7 cellular contexts compared by ENCODE assay signal in genomic region chr18:47050468-47050867, GRCh38. TPM values are rescaled to one million over a fixed set of nuclear protein-coding genes. Genes with fewer than 3 reads are reported as not detected.
DNase-seq lines count a peak whose midpoint lies in the region; ATAC-seq and TF ChIP-seq lines count a peak whose summit lies in the region.

No MANE protein-coding gene starts in this region.

- H3K27ac ChIP-seq in DND-41 (ENCODE audit: low read length) (no peak overlapping the region), H9 (ENCODE audit: insufficient read length, low read depth, low read length) (no peak overlapping the region), parathyroid adenoma (no peak overlapping the region)

- no peak overlapping the region for H3K9ac ChIP-seq in DND-41 (ENCODE audit: low read depth, low read length)
- H3K9ac ChIP-seq in H9 (ENCODE audit: extremely low read depth, insufficient read length, low read length), result no peak overlapping the region
- H3K9ac ChIP-seq in parathyroid adenoma, result no peak overlapping the region

- peak; percentile 16 for DNase-seq in DND-41
- no peak for DNase-seq in H9
- peak; percentile 50 for DNase-seq in RPMI8226
- peak; percentile 52 to 70 for DNase-seq in erythroblast (lab: John Stamatoyannopoulos, UW)

- no peak overlapping the region for H3K18ac ChIP-seq in H9 (ENCODE audit: insufficient read length, low read depth, low read length)

- H3K23ac ChIP-seq in H9 (ENCODE audit: insufficient read length, low read depth, low read length), result no peak overlapping the region

- H3K79me1 ChIP-seq in H9 (ENCODE audit: insufficient read depth, low read depth, low read length, poor library complexity, severe bottlenecking), result no peaks in the 10 kb centered on the region

- no peak for TF ChIP-seq POLR2A in erythroblast (IDR thresholded peaks at IDR 0.05; ENCODE audit: low read length)

- H4K8ac ChIP-seq in H9 (replicated peaks; ENCODE audit: insufficient read length, low read depth, low read length), result no peak overlapping the region

- no peaks in the 10 kb centered on the region for H3K4me1 ChIP-seq in DND-41 (ENCODE audit: insufficient read depth, low read length)
- H3K4me1 ChIP-seq in H9 (ENCODE audit: insufficient read depth, low read length), result no peaks in the 10 kb centered on the region
- H3K4me1 ChIP-seq in parathyroid adenoma, result no peaks in the 10 kb centered on the region

- H3K9me3 Mint-ChIP-seq in H9, result no peaks in the 10 kb centered on the region

- no peak overlapping the region for H2BK120ac ChIP-seq in H9 (ENCODE audit: low read depth, low read length, poor library complexity, severe bottlenecking)

- H4K20me1 ChIP-seq in DND-41 (ENCODE audit: insufficient read depth, low read length) (no peaks in the 10 kb centered on the region), H9 (ENCODE audit: control insufficient read depth, insufficient read depth, insufficient read length) (no peaks in the 10 kb centered on the region)

- H4K5ac ChIP-seq in H9 (ENCODE audit: insufficient read length, low read depth, low read length), result no peak overlapping the region

- no peak overlapping the region for H2BK15ac ChIP-seq in H9 (ENCODE audit: low read depth, low read length)

- no peaks in the 10 kb centered on the region for H3K36me3 ChIP-seq in DND-41 (ENCODE audit: insufficient read depth, low read length)
- no peaks in the 10 kb centered on the region for H3K36me3 ChIP-seq in parathyroid adenoma (ENCODE audit: control insufficient read depth, insufficient read depth, low read length)

- no peaks in the 10 kb centered on the region for H3K9me3 ChIP-seq in DND-41 (ENCODE audit: insufficient read depth, low read length, severe bottlenecking)
- no peaks in the 10 kb centered on the region for H3K9me3 ChIP-seq in H9 (ENCODE audit: control insufficient read depth, low read depth, low read length)
- no peaks in the 10 kb centered on the region for H3K9me3 ChIP-seq in parathyroid adenoma (ENCODE audit: control insufficient read depth, low read length)

- WGBS in H9 (ENCODE audit: extremely low coverage, insufficient read length, low lambda C conversion rate), result no CpG with 5 or more reads among the region's 7 CpGs

- ATAC-seq in DND-41 (ENCODE audit: insufficient read depth, low read depth) (no peak), GM19324 (IDR thresholded peaks at IDR 0.05; ENCODE audit: low FRiP score, unreplicated experiment) (no peak), HG03469 (IDR thresholded peaks at IDR 0.05; ENCODE audit: unreplicated experiment) (no peak)

- H3K27me3 Mint-ChIP-seq in H9 (ENCODE audit: low read depth), result no peaks in the 10 kb centered on the region

- H3K4ac ChIP-seq in H9 (ENCODE audit: low read depth, low read length), result no peak overlapping the region

- H3K27me3 ChIP-seq in DND-41 (ENCODE audit: insufficient read depth, low read length, poor library complexity), result peaks cover 9% of the 10 kb centered on the region
- no peaks in the 10 kb centered on the region for H3K27me3 ChIP-seq in H9 (ENCODE audit: insufficient read depth, low read length)
- H3K27me3 ChIP-seq in parathyroid adenoma (ENCODE audit: control insufficient read depth, insufficient read depth, low read length), result no peaks in the 10 kb centered on the region

- peak overlapping the region in 1 of 3 experiments; percentile 1; a peak in 1 of 7 replicates for H3K27ac Mint-ChIP-seq in H9

- TF ChIP-seq CTCF in DND-41 (IDR thresholded peaks at IDR 0.05; ENCODE audit: borderline replicate concordance, extremely low read depth, low read length, poor library complexity, severe bottlenecking) (peak; percentile 79), H9 (conservative IDR thresholded peaks at IDR 0.05) (peak; percentile 75), parathyroid adenoma (IDR thresholded peaks at IDR 0.05) (peak; percentile 46)

- H2BK12ac ChIP-seq in H9 (ENCODE audit: insufficient read length, low read depth, low read length), result no peak overlapping the region

- H2AK5ac ChIP-seq in H9 (ENCODE audit: insufficient read length, low read length), result no peak overlapping the region

- H3T11ph ChIP-seq in H9 (ENCODE audit: low read length), result no peak overlapping the region

- H2BK5ac ChIP-seq in H9 (ENCODE audit: insufficient read length, low read length), result no peak overlapping the region

- no peak overlapping the region for H3K4me3 Mint-ChIP-seq in H9

- no peaks in the 10 kb centered on the region for H3K23me2 ChIP-seq in H9 (ENCODE audit: insufficient read length, low read depth, low read length, poor library complexity, severe bottlenecking)

- no peak overlapping the region for H3K14ac ChIP-seq in H9 (ENCODE audit: insufficient read depth, low read length)

- H3K4me2 ChIP-seq in DND-41 (ENCODE audit: insufficient read depth, low read length), result no peak overlapping the region
- H3K4me2 ChIP-seq in H9 (ENCODE audit: insufficient read depth, insufficient read length, low read length), result no peak overlapping the region
- no peak overlapping the region for H3K4me2 ChIP-seq in parathyroid adenoma (ENCODE audit: low read length)

- H3K4me1 Mint-ChIP-seq in H9, result peaks cover 3 to 7% of the 10 kb centered on the region in 2 experiments; a peak in 2 of 4 replicates

- no peaks in the 10 kb centered on the region for H3K36me3 Mint-ChIP-seq in H9 (ENCODE audit: insufficient read depth in 1 of 3, low read depth in 3 of 3)

- no peak overlapping the region for H2BK20ac ChIP-seq in H9 (ENCODE audit: low read depth, low read length, poor library complexity, severe bottlenecking)

- H2AFZ ChIP-seq in DND-41 (ENCODE audit: low read depth, low read length), result no peak overlapping the region
- H2AFZ ChIP-seq in H9 (ENCODE audit: low read length), result no peak overlapping the region
- H2AFZ ChIP-seq in parathyroid adenoma, result no peak overlapping the region

- H3K79me2 ChIP-seq in DND-41 (ENCODE audit: insufficient read depth, low read length) (no peaks in the 10 kb centered on the region), H9 (ENCODE audit: insufficient read depth, low read length) (no peaks in the 10 kb centered on the region), parathyroid adenoma (no peaks in the 10 kb centered on the region)

- no peak overlapping the region for H4K91ac ChIP-seq in H9 (ENCODE audit: insufficient read length, low read depth, low read length)

- no peak overlapping the region for H3K56ac ChIP-seq in H9 (ENCODE audit: insufficient read length, low read depth, low read length)

- H3K4me3 ChIP-seq in DND-41 (ENCODE audit: low read depth in 1 of 2, low read length in 2 of 2), result no peak overlapping the region
- H3K4me3 ChIP-seq in parathyroid adenoma (ENCODE audit: low read depth, low read length), result no peak overlapping the region

RNA-seq across cellular contexts. Expression of gene ELOA2, which starts 15.0 kb away (rescaled TPM):
- total RNA-seq in H9 (2021), result not detected in 2 replicates
